9 cellular contexts compared by ENCODE assay signal in genomic region chr12:11727133-11727664, GRCh38.
DNase-seq lines count a peak whose midpoint lies in the region; ATAC-seq and TF ChIP-seq lines count a peak whose summit lies in the region.
"Had no signal": no experiment of that assay in that cellular context is flagged by ENCODE, and none has a peak within 500 bp of the region (broad histone marks: within the 10 kb centered on the region; RNA-seq: fewer than 3 reads in every experiment).

No MANE protein-coding gene starts in this region.

- no peaks in the 10 kb centered on the region for H3K27me3 Mint-ChIP-seq in activated CD8-positive, alpha-beta T cell treated with anti-CD3 and anti-CD28 coated beads, Interleukin-2, amount 10 ng/mL, durations not matched to agents 7 days and 5 days (ENCODE audit: low read depth)
- H3K27me3 Mint-ChIP-seq in endothelial cell (ENCODE audit: unreplicated experiment) = no peaks in the 10 kb centered on the region

- peaks cover 52% of the 10 kb centered on the region for H3K4me1 Mint-ChIP-seq in activated CD8-positive, alpha-beta T cell treated with anti-CD3 and anti-CD28 coated beads, Interleukin-2, amount 10 ng/mL, durations not matched to agents 7 days and 5 days (ENCODE audit: low read depth)
- H3K4me1 Mint-ChIP-seq in endothelial cell (ENCODE audit: unreplicated experiment) = peaks cover 65% of the 10 kb centered on the region

- ATAC-seq in activated CD8-positive, alpha-beta T cell treated with anti-CD3 and anti-CD28 coated beads, Interleukin-2, amount 10 ng/mL, durations not matched to agents 7 days and 5 days = peak; percentile 78
- no peak for ATAC-seq in GM18519 (IDR thresholded peaks at IDR 0.05; ENCODE audit: low FRiP score, unreplicated experiment)
- no peak for ATAC-seq in HG03108 (IDR thresholded peaks at IDR 0.05; ENCODE audit: unreplicated experiment)

- DNase-seq in NCI-H2107 treated with DMSO at 0.1 percent for 48 hours (lab: John Stamatoyannopoulos, UW; ENCODE audit: unreplicated experiment) (peak; percentile 89), endothelial cell (ENCODE audit: low spot score) (no peak), ureter (ENCODE audit: low spot score) (no peak), NCI-H524 treated with DMSO at 0.1 percent for 48 hours (lab: John Stamatoyannopoulos, UW) (no peak)
- peak; percentile 65 for DNase-seq in activated CD8-positive, alpha-beta T cell treated with anti-CD3 and anti-CD28 coated beads, Interleukin-2, amount 10 ng/mL, durations not matched to agents 7 days and 5 days
- DNase-seq in stimulated activated CD8-positive, alpha-beta memory T cell treated with anti-CD3 and anti-CD28 coated beads, Interleukin-7, amount 100 ng/mL, for 4 hours (ENCODE audit: low read depth in 2 of 2) = peak; percentile 21
- DNase-seq: testis had no signal

- TF ChIP-seq CTCF in endothelial cell (IDR thresholded peaks at IDR 0.05; ENCODE audit: unreplicated experiment) = no peak

- no peaks in the 10 kb centered on the region for H3K9me3 Mint-ChIP-seq in activated CD8-positive, alpha-beta T cell treated with anti-CD3 and anti-CD28 coated beads, Interleukin-2, amount 10 ng/mL, durations not matched to agents 7 days and 5 days (ENCODE audit: insufficient read depth)
- no peaks in the 10 kb centered on the region for H3K9me3 Mint-ChIP-seq in endothelial cell (ENCODE audit: unreplicated experiment)

- CTCF ChIA-PET in activated CD8-positive, alpha-beta T cell treated with anti-CD3 and anti-CD28 coated beads, Interleukin-2, amount 10 ng/mL, durations not matched to agents 7 days and 5 days (lab: Charles Lee) = interaction anchor here (0.6 to 2.1 kb wide), 5 partner anchors 19 to 306 kb away, joined by 3 to 11 read pairs (median 4); no protein-coding TSS in a partner anchor

- peaks cover 13% of the 10 kb centered on the region for H3K36me3 Mint-ChIP-seq in activated CD8-positive, alpha-beta T cell treated with anti-CD3 and anti-CD28 coated beads, Interleukin-2, amount 10 ng/mL, durations not matched to agents 7 days and 5 days (ENCODE audit: low read depth)
- peaks cover 31% of the 10 kb centered on the region for H3K36me3 Mint-ChIP-seq in endothelial cell (ENCODE audit: low read depth, unreplicated experiment)

- no peak overlapping the region for H3K4me3 Mint-ChIP-seq in activated CD8-positive, alpha-beta T cell treated with anti-CD3 and anti-CD28 coated beads, Interleukin-2, amount 10 ng/mL, durations not matched to agents 7 days and 5 days
- no peak overlapping the region for H3K4me3 Mint-ChIP-seq in endothelial cell (ENCODE audit: unreplicated experiment)

- POLR2A ChIA-PET in activated CD8-positive, alpha-beta T cell treated with anti-CD3 and anti-CD28 coated beads, Interleukin-2, amount 10 ng/mL, durations not matched to agents 7 days and 5 days (lab: Charles Lee) = interaction anchor here (0.7 kb wide), 3 partner anchors 39 to 884 kb away, joined by 3 read pairs; no protein-coding TSS in a partner anchor

- peak overlapping the region; percentile 3 for H3K27ac Mint-ChIP-seq in activated CD8-positive, alpha-beta T cell treated with anti-CD3 and anti-CD28 coated beads, Interleukin-2, amount 10 ng/mL, durations not matched to agents 7 days and 5 days
- peak overlapping the region; percentile 21 for H3K27ac Mint-ChIP-seq in endothelial cell (ENCODE audit: unreplicated experiment)

Comparison
In these comparisons a context has a peak if more than half of its experiments do, and no peak if none do; other contexts are left out.
1. DNase-seq: peak in NCI-H2107 treated with DMSO at 0.1 percent for 48 hours (single experiment), activated CD8-positive, alpha-beta T cell treated with anti-CD3 and anti-CD28 coated beads, Interleukin-2, amount 10 ng/mL, durations not matched to agents 7 days and 5 days (single experiment) and stimulated activated CD8-positive, alpha-beta memory T cell treated with anti-CD3 and anti-CD28 coated beads, Interleukin-7, amount 100 ng/mL, for 4 hours (2 of 2); none in endothelial cell (single experiment), ureter (single experiment) and NCI-H524 treated with DMSO at 0.1 percent for 48 hours (single experiment).